ENCODE assay signal across 8 cellular contexts in the genomic region with DNA sequence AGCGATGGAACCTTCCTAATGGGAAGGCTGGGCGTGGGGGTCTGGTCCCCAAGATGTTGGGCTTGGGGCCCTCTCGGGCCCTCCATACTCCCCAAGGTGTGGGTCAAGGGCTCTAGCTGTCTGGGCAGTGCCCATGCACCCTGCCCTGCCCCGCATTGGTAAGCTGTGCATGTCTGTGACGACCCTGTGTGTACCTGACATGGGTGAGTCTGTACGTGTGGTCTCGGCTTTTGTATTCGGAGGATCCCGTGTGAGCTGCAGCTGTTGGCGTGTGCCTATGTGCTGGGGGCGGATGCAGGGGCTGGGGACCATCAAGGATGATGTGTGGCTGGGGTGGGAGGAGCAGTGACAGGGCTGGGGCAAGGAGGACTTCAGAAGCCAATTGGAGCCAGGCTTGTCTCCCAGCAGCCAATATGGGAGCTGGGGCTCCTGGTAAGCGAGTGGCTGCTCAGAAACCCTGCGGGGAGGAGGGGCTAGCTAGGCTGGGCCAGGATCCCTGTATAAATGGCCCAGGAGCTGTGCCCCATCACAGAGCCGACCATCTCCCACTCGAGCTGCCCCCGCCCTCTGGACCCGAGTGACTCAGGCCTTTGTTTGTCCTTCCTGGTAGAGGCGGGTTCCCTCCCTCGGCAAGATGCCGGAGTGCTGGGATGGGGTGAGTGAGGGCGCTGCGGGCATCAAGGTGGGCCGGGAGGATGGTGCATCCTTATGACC. TPM values are rescaled to one million over a fixed set of nuclear protein-coding genes. Genes with fewer than 3 reads are reported as not detected.
DNase-seq lines count a peak whose midpoint lies in the region; ATAC-seq, FAIRE-seq and TF ChIP-seq lines count a peak whose summit lies in the region.

A gene with protein sequence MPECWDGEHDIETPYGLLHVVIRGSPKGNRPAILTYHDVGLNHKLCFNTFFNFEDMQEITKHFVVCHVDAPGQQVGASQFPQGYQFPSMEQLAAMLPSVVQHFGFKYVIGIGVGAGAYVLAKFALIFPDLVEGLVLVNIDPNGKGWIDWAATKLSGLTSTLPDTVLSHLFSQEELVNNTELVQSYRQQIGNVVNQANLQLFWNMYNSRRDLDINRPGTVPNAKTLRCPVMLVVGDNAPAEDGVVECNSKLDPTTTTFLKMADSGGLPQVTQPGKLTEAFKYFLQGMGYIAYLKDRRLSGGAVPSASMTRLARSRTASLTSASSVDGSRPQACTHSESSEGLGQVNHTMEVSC (plus strand): TSS at position 529 of the 714 bp plus-strand sequence. CDS start 106 bp downstream, at position 635.

- POLR2A ChIA-PET in WTC11 (lab: Charles Lee) (interaction anchor here (0.5 to 1.0 kb wide), 6 partner anchors 8 to 164 kb away, joined by 3 to 5 read pairs (median 4); no protein-coding TSS in a partner anchor), endothelial cell of umbilical vein (lab: Charles Lee) (interaction anchor here (0.6 kb wide), 1 partner anchor 120 kb away, joined by 3 read pairs; no protein-coding TSS in a partner anchor)

- H3K79me2 ChIP-seq in endothelial cell of umbilical vein (ENCODE audit: control insufficient read depth, insufficient read depth, low read length) = no peaks in the 10 kb centered on the region

- no peaks in the 10 kb centered on the region for H4K20me1 ChIP-seq in endothelial cell of umbilical vein (replicated peaks; ENCODE audit: control insufficient read depth, extremely low read depth, insufficient read depth, low read length)

- intact Hi-C loops in endothelial cell of umbilical vein (cut with micrococcal nuclease) (loop anchor here (5.0 kb wide), 1 partner anchor 258 kb away; no protein-coding TSS in a partner anchor), testis (cut with DNase I; ENCODE audit: low total_unique reads) (no loop called here)

- no peaks in the 10 kb centered on the region for H3K9me1 ChIP-seq in endothelial cell of umbilical vein (replicated peaks; ENCODE audit: control insufficient read depth, extremely low read depth, insufficient read depth, low read length)

- no peaks in the 10 kb centered on the region for H3K36me3 Mint-ChIP-seq in WTC11
- H3K36me3 Mint-ChIP-seq in memory B cell = no peaks in the 10 kb centered on the region

- peak within 1 kb of the TSS; percentile 23 for H3K4me2 ChIP-seq in endothelial cell of umbilical vein (ENCODE audit: insufficient read depth, low read length)

- H3K9me3 ChIP-seq in endothelial cell of umbilical vein (replicated peaks; ENCODE audit: control insufficient read depth, insufficient read depth, low read length) (no peaks in the 10 kb centered on the region), testis (no peaks in the 10 kb centered on the region)

- H3K4me3 Mint-ChIP-seq in WTC11 (peak within 1 kb of the TSS; percentile 84), memory B cell (peak within 1 kb of the TSS; percentile 81)

- TF ChIP-seq CTCF in WTC11 (IDR thresholded peaks at IDR 0.05) = no peak
- no peak for TF ChIP-seq CTCF in endothelial cell of umbilical vein (IDR thresholded peaks at IDR 0.05; ENCODE audit: extremely low read depth in 1 of 2, insufficient read depth in 1 of 2, low read depth in 1 of 2, low read length in 2 of 2)
- TF ChIP-seq CTCF in testis (IDR thresholded peaks at IDR 0.05) = no peak

- H3K27ac ChIP-seq in endothelial cell of umbilical vein (ENCODE audit: insufficient read depth, low read depth, low read length) = no peak within 1 kb of the TSS
- no peak within 1 kb of the TSS for H3K27ac ChIP-seq in testis

- H3K27ac Mint-ChIP-seq in WTC11 (peak within 1 kb of the TSS; percentile 60; the same call in 1 of the 2 replicates), memory B cell (no peak within 1 kb of the TSS)

- CTCF ChIA-PET in WTC11 (lab: Charles Lee) = interaction anchor here (0.6 to 4.9 kb wide), 10 partner anchors 11 to 266 kb away, joined by 3 to 24 read pairs (median 14); a partner anchor contains a TSS
- CTCF ChIA-PET in endothelial cell of umbilical vein (lab: Charles Lee) = interaction anchor here (0.6 to 1.8 kb wide), 9 partner anchors 11 to 1205 kb away, joined by 3 to 13 read pairs (median 4); no protein-coding TSS in a partner anchor

- peak; percentile 82 for FAIRE-seq in endothelial cell of umbilical vein (lab: Jason Lieb, UNC)

- no peaks in the 10 kb centered on the region for H3K9me3 Mint-ChIP-seq in WTC11
- no peaks in the 10 kb centered on the region for H3K9me3 Mint-ChIP-seq in memory B cell

- DNase-seq in DMS53 treated with DMSO at 0.1 percent for 48 hours (lab: John Stamatoyannopoulos, UW; ENCODE audit: unreplicated experiment) (peak; percentile 88), GOT3 (lab: John Stamatoyannopoulos, UW) (peak; percentile 32), NCI-H1417 treated with DMSO at 0.1 percent for 48 hours (lab: John Stamatoyannopoulos, UW) (peak; percentile 24), WTC11 (ENCODE audit: low spot score) (peak; percentile 77), endothelial cell of umbilical vein (ENCODE audit: low read depth, low spot score) (peak; percentile 56), memory B cell (ENCODE audit: low spot score in 2 of 2) (no peak), testis (peak; percentile 71)

- H3K4me1 ChIP-seq in endothelial cell of umbilical vein (ENCODE audit: control insufficient read depth, extremely low read depth, insufficient read depth, low read length) = no peaks in the 10 kb centered on the region
- H3K4me1 ChIP-seq in testis = peaks cover 42% of the 10 kb centered on the region

- ATAC-seq in WTC11 = peak; percentile 68
- peak; percentile 64 for ATAC-seq in memory B cell (ENCODE audit: low read depth)
- no peak for ATAC-seq in HG03135 (IDR thresholded peaks at IDR 0.05; ENCODE audit: unreplicated experiment)

- H2AFZ ChIP-seq in endothelial cell of umbilical vein (ENCODE audit: low read depth, low read length) = peak within 1 kb of the TSS; percentile 66

- no peaks in the 10 kb centered on the region for H3K27me3 ChIP-seq in endothelial cell of umbilical vein (ENCODE audit: control insufficient read depth in 2 of 2, insufficient read depth in 2 of 2, low read length in 2 of 2)
- no peaks in the 10 kb centered on the region for H3K27me3 ChIP-seq in testis

- WGBS in testis, 2 donors = 18 to 65% methylated on average over 16 to 21 of the region's 23 CpGs

- no peak within 1 kb of the TSS for H3K4me3 ChIP-seq in endothelial cell of umbilical vein (replicated peaks in 1 of 3; ENCODE audit: insufficient read depth in 1 of 3, low read depth in 1 of 3, low read length in 3 of 3)
- peak within 1 kb of the TSS in 1 of 2 donors; percentile 33 for H3K4me3 ChIP-seq in testis

- H3K9ac ChIP-seq in endothelial cell of umbilical vein (replicated peaks; ENCODE audit: extremely low read depth, insufficient read depth, low read length) = no peak within 1 kb of the TSS

- H3K4me1 Mint-ChIP-seq in WTC11 (peaks cover 9% of the 10 kb centered on the region), memory B cell (peaks cover 16% of the 10 kb centered on the region)

- peaks cover 74% of the 10 kb centered on the region for H3K27me3 Mint-ChIP-seq in WTC11 (ENCODE audit: low read depth)
- peaks cover 22% of the 10 kb centered on the region for H3K27me3 Mint-ChIP-seq in memory B cell

- BruUV-seq in endothelial cell of umbilical vein (replicated peaks; lab: Mats Ljungman, UMichigan) = no TSS peak

- H3K36me3 ChIP-seq in endothelial cell of umbilical vein (ENCODE audit: control insufficient read depth in 2 of 2, extremely low read depth in 1 of 2, insufficient read depth in 2 of 2, low read length in 2 of 2) (peaks cover 0 to 13% of the 10 kb centered on the region in 2 experiments), testis (ENCODE audit: low read depth, missing control alignments) (no peaks in the 10 kb centered on the region)

- no peak for TF ChIP-seq POLR2A in endothelial cell of umbilical vein (IDR thresholded peaks at IDR 0.05; ENCODE audit: low read depth, low read length)
- no peak for TF ChIP-seq POLR2A in testis (IDR thresholded peaks at IDR 0.05)

- dilution Hi-C loops in endothelial cell of umbilical vein (cut with MboI; ENCODE audit: extremely low pct_ligation_motif_present, low sequenced_read_pairs) = no loop called here

TF ChIP-seq in WTC11, 78 proteins besides CTCF, POLR2A, EP300 and RAD21 (continues in another document):
- TF ChIP-seq ZNF138 (CRISPR knock-in tag; conservative IDR thresholded peaks at IDR 0.05) (no peak), PRRX2 (CRISPR knock-in tag; IDR thresholded peaks at IDR 0.05) (no peak), TEAD4 (CRISPR knock-in tag; IDR thresholded peaks at IDR 0.05) (no peak), NFYB (CRISPR knock-in tag; conservative IDR thresholded peaks at IDR 0.05; ENCODE audit: low read depth) (peak; percentile 45; the same call in 1 of the 2 replicates)

TF ChIP-seq in endothelial cell of umbilical vein, 7 proteins besides CTCF, POLR2A, EP300 and RAD21:
- TF ChIP-seq FOS (IDR thresholded peaks at IDR 0.05; ENCODE audit: borderline replicate concordance, insufficient read depth, low read length) (peak; percentile 7), EZH2 (IDR thresholded peaks at IDR 0.05; ENCODE audit: borderline replicate concordance, low read depth, low read length, severe bottlenecking) (no peak)

RNA-seq across cellular contexts. Expression of the gene that starts here (rescaled TPM):
- total RNA-seq in WTC11 (2021) (20.5 to 24.6 TPM (median 23.1 TPM) in 3 replicates), endothelial cell of umbilical vein (31.0 and 35.8 TPM in 2 replicates), testis (100 to 1,000 TPM; 375 to 444 TPM)
- polyA plus RNA-seq in endothelial cell of umbilical vein (74.3 and 93.9 TPM in 2 replicates), testis (ENCODE audit: insufficient read depth, low read depth, low replicate concordance) (142 TPM)
- 41.5 and 53.0 TPM in 2 replicates for polyA plus RNA-seq in endothelial cell of umbilical vein (2011; cell fraction: cytosol; rRNA removed)
- polyA plus RNA-seq in endothelial cell of umbilical vein (2011; cell fraction: nucleus; rRNA removed) = 130 and 182 TPM in 2 replicates
- 114 and 302 TPM in 2 replicates for polyA plus RNA-seq in endothelial cell of umbilical vein (2012)
- polyA minus RNA-seq in endothelial cell of umbilical vein = 94.8 and 120 TPM in 2 replicates
- not detected for polyA minus RNA-seq in endothelial cell of umbilical vein (2011; cell fraction: cytosol; rRNA and poly(A)+ RNA removed)
- polyA minus RNA-seq in endothelial cell of umbilical vein (2011; cell fraction: nucleus; rRNA and poly(A)+ RNA removed) = 48.8 and 84.2 TPM in 2 replicates

Comparison
In these comparisons a context has a peak if more than half of its experiments do, and no peak if none do; other contexts are left out.
1. RNA of the gene that starts here (total RNA-seq): 375 to 444 TPM in testis; 31.0 to 35.8 TPM in endothelial cell of umbilical vein and 20.5 to 24.6 TPM in WTC11; every median in the first group is over 10 times any median in the second.
2. DNase-seq: peak in DMS53 treated with DMSO at 0.1 percent for 48 hours (single experiment), GOT3 (single experiment), NCI-H1417 treated with DMSO at 0.1 percent for 48 hours (single experiment), WTC11 (single experiment), endothelial cell of umbilical vein (single experiment) and testis (single experiment); none in memory B cell (0 of 2).